8 cellular contexts compared by ENCODE assay signal in the genomic region with DNA sequence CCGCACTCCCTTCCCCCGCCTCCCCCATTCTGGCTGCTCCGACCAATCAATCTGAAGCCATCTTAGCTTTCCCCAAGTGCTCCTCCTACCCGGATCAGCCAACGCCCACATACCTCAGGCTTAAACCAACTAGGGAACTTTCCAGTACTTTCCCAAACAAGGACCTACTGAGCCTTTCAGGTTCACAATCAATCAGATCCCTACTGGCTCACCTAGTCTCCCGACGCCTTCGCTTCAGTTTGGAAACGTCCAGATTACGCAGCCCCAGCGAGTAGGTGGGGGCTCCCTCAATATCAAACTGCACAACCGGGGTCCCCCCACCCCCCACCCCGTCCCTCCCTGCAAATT. TPM values are rescaled to one million over a fixed set of nuclear protein-coding genes. Genes with fewer than 3 reads are reported as not detected.
DNase-seq lines count a peak whose midpoint lies in the region; TF ChIP-seq lines count a peak whose summit lies in the region.

No MANE protein-coding gene starts in this region.

- no peak overlapping the region for H2BK20ac ChIP-seq in H9 (ENCODE audit: low read depth, low read length, poor library complexity, severe bottlenecking)

- H3K9me3 Mint-ChIP-seq in H9 = peaks cover 6 to 9% of the 10 kb centered on the region in 2 experiments
- no peaks in the 10 kb centered on the region for H3K9me3 Mint-ChIP-seq in activated CD4-positive, alpha-beta T cell treated with anti-CD3 and anti-CD28 coated beads, Interleukin-2, amount 10 ng/mL, durations not matched to agents 7 days and 5 days

- peaks cover 5% of the 10 kb centered on the region for H3K23me2 ChIP-seq in H9 (ENCODE audit: insufficient read length, low read depth, low read length, poor library complexity, severe bottlenecking)

- intact Hi-C loops in spleen (cut with DNase I; ENCODE audit: low total_unique reads) = no loop called here

- no peak overlapping the region for H3K56ac ChIP-seq in H9 (ENCODE audit: insufficient read length, low read depth, low read length)

- no peaks in the 10 kb centered on the region; the same call in 1 of the 2 replicates for H3K4me1 ChIP-seq in H9 (ENCODE audit: insufficient read depth, low read length)
- peaks cover 25 to 54% (median 40%) of the 10 kb centered on the region in 6 donors for H3K4me1 ChIP-seq in spleen

- TF ChIP-seq POLR2A in spleen (IDR thresholded peaks at IDR 0.05) = peak in 1 of 3 donors; percentile 21

- no peaks in the 10 kb centered on the region for H3K79me1 ChIP-seq in H9 (ENCODE audit: insufficient read depth, low read depth, low read length, poor library complexity, severe bottlenecking)

- no peak overlapping the region for H3K27ac ChIP-seq in H9 (ENCODE audit: insufficient read length, low read depth, low read length)
- H3K27ac ChIP-seq in spleen = peak overlapping the region; percentile 94 to 98 (median 96)

- WGBS in H9 (ENCODE audit: extremely low coverage, insufficient read length, low lambda C conversion rate) = no CpG with 5 or more reads among the region's 13 CpGs
- 0 to 1% (median 0%) methylated on average over 13 of the region's 13 CpGs for WGBS in spleen, 5 donors

- POLR2A ChIA-PET in activated CD4-positive, alpha-beta T cell treated with anti-CD3 and anti-CD28 coated beads, Interleukin-2, amount 10 ng/mL, durations not matched to agents 7 days and 5 days (lab: Charles Lee) = interaction anchor here (0.5 to 1.2 kb wide), 4 partner anchors 8 to 104 kb away, joined by 3 to 5 read pairs (median 4); a partner anchor contains a TSS

- H2BK5ac ChIP-seq in H9 (ENCODE audit: insufficient read length, low read length) = no peak overlapping the region

- H3K79me2 ChIP-seq in H9 (ENCODE audit: insufficient read depth, low read length) = no peaks in the 10 kb centered on the region

- peak overlapping the region; percentile 76 for H3K4me2 ChIP-seq in H9 (ENCODE audit: insufficient read depth, insufficient read length, low read length)

- no peak overlapping the region for H4K91ac ChIP-seq in H9 (ENCODE audit: insufficient read length, low read depth, low read length)

- H3K9me3 ChIP-seq in H9 (ENCODE audit: control insufficient read depth, low read depth, low read length) (no peaks in the 10 kb centered on the region), spleen (no peaks in the 10 kb centered on the region)

- no peak overlapping the region for H2BK12ac ChIP-seq in H9 (ENCODE audit: insufficient read length, low read depth, low read length)

- H3T11ph ChIP-seq in H9 (ENCODE audit: low read length) = no peak overlapping the region

- peak overlapping the region; percentile 66 for H3K18ac ChIP-seq in H9 (ENCODE audit: insufficient read length, low read depth, low read length)

- no peak overlapping the region for H4K5ac ChIP-seq in H9 (ENCODE audit: insufficient read length, low read depth, low read length)

- H2BK120ac ChIP-seq in H9 (ENCODE audit: low read depth, low read length, poor library complexity, severe bottlenecking) = no peak overlapping the region

- H4K8ac ChIP-seq in H9 (replicated peaks; ENCODE audit: insufficient read length, low read depth, low read length) = no peak overlapping the region

- H3K27me3 ChIP-seq in H9 (ENCODE audit: insufficient read depth, low read length) (no peaks in the 10 kb centered on the region), spleen (replicated peaks in 1 of 7) (no peaks in the 10 kb centered on the region)

- H3K4ac ChIP-seq in H9 (ENCODE audit: low read depth, low read length) = no peak overlapping the region

- H3K4me3 Mint-ChIP-seq in H9 = peak overlapping the region; percentile 81 to 90
- peak overlapping the region; percentile 93 for H3K4me3 Mint-ChIP-seq in activated CD4-positive, alpha-beta T cell treated with anti-CD3 and anti-CD28 coated beads, Interleukin-2, amount 10 ng/mL, durations not matched to agents 7 days and 5 days

- no peak overlapping the region for H3K23ac ChIP-seq in H9 (ENCODE audit: insufficient read length, low read depth, low read length)

- CTCF ChIA-PET in activated CD4-positive, alpha-beta T cell treated with anti-CD3 and anti-CD28 coated beads, Interleukin-2, amount 10 ng/mL, durations not matched to agents 7 days and 5 days (lab: Charles Lee) = interaction anchor here (1.1 to 1.9 kb wide), 5 partner anchors 8 to 76 kb away, joined by 3 to 9 read pairs (median 4); a partner anchor contains a TSS

- H2BK15ac ChIP-seq in H9 (ENCODE audit: low read depth, low read length) = no peak overlapping the region

- H3K36me3 ChIP-seq in spleen = peaks cover 0 to 19% (median 2%) of the 10 kb centered on the region in 6 donors

- peaks cover 3 to 10% (median 6%) of the 10 kb centered on the region in 3 experiments; a peak in 5 of 7 replicates for H3K36me3 Mint-ChIP-seq in H9 (ENCODE audit: insufficient read depth in 1 of 3, low read depth in 3 of 3)
- peaks cover 24% of the 10 kb centered on the region for H3K36me3 Mint-ChIP-seq in activated CD4-positive, alpha-beta T cell treated with anti-CD3 and anti-CD28 coated beads, Interleukin-2, amount 10 ng/mL, durations not matched to agents 7 days and 5 days (ENCODE audit: low read depth)

- no peaks in the 10 kb centered on the region for H4K20me1 ChIP-seq in H9 (ENCODE audit: control insufficient read depth, insufficient read depth, insufficient read length)

- peak overlapping the region; percentile 94 to 99 (median 99) for H3K27ac Mint-ChIP-seq in H9
- peak overlapping the region; percentile 92 for H3K27ac Mint-ChIP-seq in activated CD4-positive, alpha-beta T cell treated with anti-CD3 and anti-CD28 coated beads, Interleukin-2, amount 10 ng/mL, durations not matched to agents 7 days and 5 days

- no peak overlapping the region for H2AFZ ChIP-seq in H9 (ENCODE audit: low read length)

- DNase-seq in AG10803 (ENCODE audit: low read depth) = peak; percentile 98
- DNase-seq in H9 = peak; percentile 98
- peak; percentile 84 for DNase-seq in NCI-H446 treated with DMSO at 0.1 percent for 48 hours (lab: John Stamatoyannopoulos, UW)
- DNase-seq in activated CD4-positive, alpha-beta T cell treated with anti-CD3 and anti-CD28 coated beads, Interleukin-2, amount 10 ng/mL, durations not matched to agents 7 days and 5 days = peak; percentile 82
- peak; percentile 98 for DNase-seq in dermis blood vessel endothelial cell
- peak; percentile 98 for DNase-seq in kidney glomerular epithelial cell (lab: John Stamatoyannopoulos, UW)
- peak; percentile 91 for DNase-seq in spleen
- DNase-seq in NK-92 treated with Interleukin-12 subunit alpha and Interleukin-12 subunit beta, amount 100 ng/mL, for 24 hours (lab: John Stamatoyannopoulos, UW) = no peak

- no peak overlapping the region for H2AK5ac ChIP-seq in H9 (ENCODE audit: insufficient read length, low read length)

- H3K27me3 Mint-ChIP-seq in H9 (ENCODE audit: low read depth) = peaks cover 5% of the 10 kb centered on the region
- no peaks in the 10 kb centered on the region for H3K27me3 Mint-ChIP-seq in activated CD4-positive, alpha-beta T cell treated with anti-CD3 and anti-CD28 coated beads, Interleukin-2, amount 10 ng/mL, durations not matched to agents 7 days and 5 days

- peak overlapping the region; percentile 37; the same call in 1 of the 2 replicates for H3K14ac ChIP-seq in H9 (ENCODE audit: insufficient read depth, low read length)

- TF ChIP-seq CTCF in AG10803 (conservative IDR thresholded peaks at IDR 0.05; ENCODE audit: low read length) (no peak), H9 (conservative IDR thresholded peaks at IDR 0.05) (no peak), spleen (IDR thresholded peaks at IDR 0.05 in 8 of 11, conservative IDR thresholded peaks at IDR 0.05 in 3 of 11) (no peak)

- H3K9ac ChIP-seq in H9 (ENCODE audit: extremely low read depth, insufficient read length, low read length) = no peak overlapping the region

- H3K4me3 ChIP-seq in AG10803 (ENCODE audit: low read length) (peak overlapping the region; percentile 87), spleen (peak overlapping the region; percentile 43 to 87 (median 63))

- H3K4me1 Mint-ChIP-seq in H9 = peaks cover 19 to 22% of the 10 kb centered on the region in 2 experiments
- peaks cover 46% of the 10 kb centered on the region for H3K4me1 Mint-ChIP-seq in activated CD4-positive, alpha-beta T cell treated with anti-CD3 and anti-CD28 coated beads, Interleukin-2, amount 10 ng/mL, durations not matched to agents 7 days and 5 days

RNA-seq across cellular contexts. Expression of a gene that starts 0.4 kb away (rescaled TPM):
- total RNA-seq in H9 (2021) = 1.6 and 2.5 TPM in 2 replicates
- total RNA-seq in activated CD4-positive, alpha-beta T cell treated with anti-CD3 and anti-CD28 coated beads, Interleukin-2, amount 10 ng/mL, durations not matched to agents 7 days and 5 days = 1 to 10 TPM; 3.3 to 3.5 TPM
- 0.51 and 0.85 TPM in 2 replicates for total RNA-seq in dermis blood vessel endothelial cell
- 1 to 10 TPM; 2.6 to 3.7 (median 3.1) TPM for total RNA-seq in spleen
- polyA plus RNA-seq in spleen = 1 to 10 TPM in 2 of 3 donors, under 1 TPM in 1; 0.93 to 1.9 (median 1.0) TPM

RNA-seq across cellular contexts. Expression of a gene that starts 0.7 kb away (rescaled TPM):
- total RNA-seq in H9 (2021) (51.2 and 51.7 TPM in 2 replicates), dermis blood vessel endothelial cell (139 and 155 TPM in 2 replicates), spleen (100 to 1,000 TPM in 6 of 7 donors, 10 to 100 TPM in 1; 97.7 to 384 (median 127) TPM)
- 10 to 100 TPM; 89.8 to 92.7 TPM for total RNA-seq in activated CD4-positive, alpha-beta T cell treated with anti-CD3 and anti-CD28 coated beads, Interleukin-2, amount 10 ng/mL, durations not matched to agents 7 days and 5 days
- polyA plus RNA-seq in spleen = 10 to 100 TPM; 16.4 to 58.5 (median 27.7) TPM

RNA-seq across cellular contexts. Expression of a gene that starts 7.9 kb away (rescaled TPM):
- total RNA-seq in H9 (2021) = 114 and 123 TPM in 2 replicates
- 100 to 1,000 TPM; 103 to 109 TPM for total RNA-seq in activated CD4-positive, alpha-beta T cell treated with anti-CD3 and anti-CD28 coated beads, Interleukin-2, amount 10 ng/mL, durations not matched to agents 7 days and 5 days
- 32.0 and 36.9 TPM in 2 replicates for total RNA-seq in dermis blood vessel endothelial cell
- total RNA-seq in spleen = 10 to 100 TPM; 35.9 to 54.4 (median 42.9) TPM
- 10 to 100 TPM; 74.5 to 98.9 (median 80.4) TPM for polyA plus RNA-seq in spleen

RNA-seq across cellular contexts. Expression of a gene that starts 12.9 kb away (rescaled TPM):
- total RNA-seq in H9 (2021) = 85.1 and 90.5 TPM in 2 replicates
- 10 to 100 TPM; 44.0 to 47.2 TPM for total RNA-seq in activated CD4-positive, alpha-beta T cell treated with anti-CD3 and anti-CD28 coated beads, Interleukin-2, amount 10 ng/mL, durations not matched to agents 7 days and 5 days
- 68.8 and 71.5 TPM in 2 replicates for total RNA-seq in dermis blood vessel endothelial cell
- 100 to 1,000 TPM in 1 of 7 donors, 10 to 100 TPM in 6; 40.4 to 372 (median 48.3) TPM for total RNA-seq in spleen
- 10 to 100 TPM in 1 of 3 donors, 1 to 10 TPM in 2; 7.4 to 20.6 (median 8.7) TPM for polyA plus RNA-seq in spleen

RNA-seq across cellular contexts. Expression of a gene that starts 19.1 kb away (rescaled TPM):
- total RNA-seq in H9 (2021) (148 and 154 TPM in 2 replicates), dermis blood vessel endothelial cell (39.7 and 116 TPM in 2 replicates), spleen (10 to 100 TPM; 32.4 to 97.3 (median 62.5) TPM)
- 100 to 1,000 TPM in 1 of 2 experiments, 10 to 100 TPM in 1; 85.0 to 100 TPM for total RNA-seq in activated CD4-positive, alpha-beta T cell treated with anti-CD3 and anti-CD28 coated beads, Interleukin-2, amount 10 ng/mL, durations not matched to agents 7 days and 5 days
- polyA plus RNA-seq in spleen = 10 to 100 TPM; 31.1 to 49.0 (median 38.3) TPM
